8 cellular contexts compared by ENCODE assay signal in genomic region chr17:49523706-49524472, GRCh38. TPM values are rescaled to one million over a fixed set of nuclear protein-coding genes. Genes with fewer than 3 reads are reported as not detected.
DNase-seq lines count a peak whose midpoint lies in the region; ATAC-seq, FAIRE-seq and TF ChIP-seq lines count a peak whose summit lies in the region.

No MANE protein-coding gene starts in this region.

- H3K27ac Mint-ChIP-seq in activated naive CD8-positive, alpha-beta T cell treated with anti-CD3 and anti-CD28 coated beads for 36 hours = no peak overlapping the region

- no peak overlapping the region for H2AFZ ChIP-seq in GM23248
- no peak overlapping the region for H2AFZ ChIP-seq in osteoblast (ENCODE audit: low read length)

- WGBS in GM23248 (ENCODE audit: low coverage in 1 of 2, low lambda C conversion rate in 2 of 2, missing lambda C conversion rate in 2 of 2), 2 experiments = 63 to 68% methylated on average over 9 to 11 of the region's 11 CpGs
- WGBS in gastroesophageal sphincter (ENCODE audit: low coverage in 1 of 2), 2 donors = 93% methylated on average over 2 of the region's 11 CpGs; no CpG with 5 or more reads in 1 of the 2 donors

- H3K4me1 ChIP-seq in GM23248 (ENCODE audit: insufficient read depth) (no peaks in the 10 kb centered on the region), osteoblast (ENCODE audit: insufficient read depth, low read length) (peaks cover 2% of the 10 kb centered on the region), gastroesophageal sphincter (no peaks in the 10 kb centered on the region)

- no peak overlapping the region for H3K9ac ChIP-seq in GM23248

- H3K4me3 ChIP-seq in GM23248 (no peak overlapping the region), osteoblast (ENCODE audit: insufficient read depth, low read length) (no peak overlapping the region), gastroesophageal sphincter (no peak overlapping the region), WERI-Rb-1 (ENCODE audit: low read depth, low read length) (no peak overlapping the region)

- no peak overlapping the region for H3K4me3 Mint-ChIP-seq in activated naive CD8-positive, alpha-beta T cell treated with anti-CD3 and anti-CD28 coated beads for 36 hours

- no peaks in the 10 kb centered on the region for H3K79me2 ChIP-seq in GM23248 (ENCODE audit: insufficient read depth)
- H3K79me2 ChIP-seq in osteoblast (ENCODE audit: insufficient read depth, low read length) = no peaks in the 10 kb centered on the region

- TF ChIP-seq CTCF in osteoblast (IDR thresholded peaks at IDR 0.05; ENCODE audit: extremely low read depth, low read depth, low read length) (no peak), gastroesophageal sphincter (IDR thresholded peaks at IDR 0.05) (no peak), WERI-Rb-1 (IDR thresholded peaks at IDR 0.05; ENCODE audit: low read depth, low read length) (no peak)

- H3K36me3 ChIP-seq in GM23248 (ENCODE audit: low read depth) = no peaks in the 10 kb centered on the region
- H3K36me3 ChIP-seq in osteoblast (ENCODE audit: insufficient read depth, low read length) = no peaks in the 10 kb centered on the region
- H3K36me3 ChIP-seq in gastroesophageal sphincter = no peaks in the 10 kb centered on the region
- no peaks in the 10 kb centered on the region for H3K36me3 ChIP-seq in WERI-Rb-1

- no peaks in the 10 kb centered on the region for H3K9me2 ChIP-seq in GM23248 (ENCODE audit: insufficient read depth)

- no peak for ATAC-seq in gastroesophageal sphincter

- no peak for FAIRE-seq in frontal cortex (lab: Jason Lieb, UNC)

- H3K9me3 ChIP-seq in GM23248 (ENCODE audit: low read depth) (no peaks in the 10 kb centered on the region), osteoblast (ENCODE audit: low read depth, low read length) (no peaks in the 10 kb centered on the region), gastroesophageal sphincter (no peaks in the 10 kb centered on the region), WERI-Rb-1 (ENCODE audit: severe bottlenecking) (no peaks in the 10 kb centered on the region)

- peaks cover 5% of the 10 kb centered on the region for H3K4me1 Mint-ChIP-seq in activated naive CD8-positive, alpha-beta T cell treated with anti-CD3 and anti-CD28 coated beads for 36 hours

- no peak overlapping the region for H3K27ac ChIP-seq in GM23248
- H3K27ac ChIP-seq in osteoblast (ENCODE audit: low read depth, low read length) = no peak overlapping the region
- H3K27ac ChIP-seq in gastroesophageal sphincter = no peak overlapping the region
- no peak overlapping the region for H3K27ac ChIP-seq in WERI-Rb-1

- H3K27me3 ChIP-seq in GM23248 (replicated peaks; ENCODE audit: insufficient read depth) (no peaks in the 10 kb centered on the region), osteoblast (ENCODE audit: insufficient read depth, low read length) (peaks cover 34% of the 10 kb centered on the region), gastroesophageal sphincter (peaks cover 23% of the 10 kb centered on the region), WERI-Rb-1 (ENCODE audit: insufficient read depth, low read depth, severe bottlenecking) (no peaks in the 10 kb centered on the region)

- H3F3A ChIP-seq in GM23248 (ENCODE audit: insufficient read depth) = no peaks in the 10 kb centered on the region

- no peak overlapping the region for H3K4me2 ChIP-seq in GM23248 (ENCODE audit: unreplicated experiment)
- H3K4me2 ChIP-seq in osteoblast (ENCODE audit: insufficient read depth, low read length) = no peak overlapping the region

- DNase-seq in GM23248 = peak; percentile 37
- DNase-seq in NCI-H446 treated with DMSO at 0.1 percent for 48 hours (lab: John Stamatoyannopoulos, UW) = peak; percentile 85
- DNase-seq in activated naive CD8-positive, alpha-beta T cell treated with anti-CD3 and anti-CD28 coated beads for 36 hours = peak; percentile 54
- peak; percentile 80 for DNase-seq in osteoblast (ENCODE audit: insufficient read length, low spot score, missing footprints)
- no peak for DNase-seq in cortex of kidney (lab: John Stamatoyannopoulos, UW)
- no peak for DNase-seq in frontal cortex (ENCODE audit: low spot score in 2 of 2)
- DNase-seq in WERI-Rb-1 = no peak

- TF ChIP-seq EP300 in gastroesophageal sphincter (IDR thresholded peaks at IDR 0.05) = no peak

- no peaks in the 10 kb centered on the region for H3K9me3 Mint-ChIP-seq in activated naive CD8-positive, alpha-beta T cell treated with anti-CD3 and anti-CD28 coated beads for 36 hours

- no peaks in the 10 kb centered on the region for H3K36me3 Mint-ChIP-seq in activated naive CD8-positive, alpha-beta T cell treated with anti-CD3 and anti-CD28 coated beads for 36 hours

- H3K27me3 Mint-ChIP-seq in activated naive CD8-positive, alpha-beta T cell treated with anti-CD3 and anti-CD28 coated beads for 36 hours = peaks cover 12% of the 10 kb centered on the region

- in situ Hi-C loops in GM23248 (cut with MboI) = no loop called here

- TF ChIP-seq POLR2A in gastroesophageal sphincter (IDR thresholded peaks at IDR 0.05) = no peak

- H4K20me1 ChIP-seq in GM23248 (ENCODE audit: insufficient read depth) (no peaks in the 10 kb centered on the region), osteoblast (ENCODE audit: insufficient read depth, low read length) (no peaks in the 10 kb centered on the region)

RNA-seq across cellular contexts. Expression of gene NGFR, which starts 28.8 kb away (rescaled TPM):
- 0.25 and 0.43 TPM in 2 replicates for total RNA-seq in GM23248 (2014; rRNA removed; shearing (Covaris generic))
- 0.60 and 0.81 TPM in 2 replicates for polyA plus RNA-seq in GM23248 (2016; fragmentation: Nextera tagmentation; extraction: Ambion mirVana)
- under 1 TPM in 1 of 2 experiments, not detected in 1; 0.16 TPM for total RNA-seq in activated naive CD8-positive, alpha-beta T cell treated with anti-CD3 and anti-CD28 coated beads for 36 hours
- total RNA-seq in osteoblast (under 0.01 and 0.29 TPM in 2 replicates), gastroesophageal sphincter (10 to 100 TPM; 10.6 to 21.3 (median 16.1) TPM), frontal cortex (3.3 TPM)

RNA-seq across cellular contexts. Expression of gene NXPH3, which starts 51.8 kb away (rescaled TPM):
- total RNA-seq in GM23248 (2014; rRNA removed; shearing (Covaris generic)) = 0.76 and 1.4 TPM in 2 replicates
- polyA plus RNA-seq in GM23248 (2016; fragmentation: Nextera tagmentation; extraction: Ambion mirVana) = 0.30 TPM in 2 replicates
- under 1 TPM; 0.10 to 0.18 TPM for total RNA-seq in activated naive CD8-positive, alpha-beta T cell treated with anti-CD3 and anti-CD28 coated beads for 36 hours
- total RNA-seq in osteoblast (1.8 and 3.3 TPM in 2 replicates), gastroesophageal sphincter (10 to 100 TPM; 24.4 to 26.4 (median 25.0) TPM), frontal cortex (7.7 TPM)

Comparison
In these comparisons a context has a peak if more than half of its experiments do, and no peak if none do; other contexts are left out.
1. DNase-seq: peak in GM23248 (single experiment), NCI-H446 treated with DMSO at 0.1 percent for 48 hours (single experiment), activated naive CD8-positive, alpha-beta T cell treated with anti-CD3 and anti-CD28 coated beads for 36 hours (single experiment) and osteoblast (single experiment); none in cortex of kidney (single experiment), frontal cortex (0 of 2) and WERI-Rb-1 (single experiment).